ENCODE assay signal across 1 cellular context in the genomic region with DNA sequence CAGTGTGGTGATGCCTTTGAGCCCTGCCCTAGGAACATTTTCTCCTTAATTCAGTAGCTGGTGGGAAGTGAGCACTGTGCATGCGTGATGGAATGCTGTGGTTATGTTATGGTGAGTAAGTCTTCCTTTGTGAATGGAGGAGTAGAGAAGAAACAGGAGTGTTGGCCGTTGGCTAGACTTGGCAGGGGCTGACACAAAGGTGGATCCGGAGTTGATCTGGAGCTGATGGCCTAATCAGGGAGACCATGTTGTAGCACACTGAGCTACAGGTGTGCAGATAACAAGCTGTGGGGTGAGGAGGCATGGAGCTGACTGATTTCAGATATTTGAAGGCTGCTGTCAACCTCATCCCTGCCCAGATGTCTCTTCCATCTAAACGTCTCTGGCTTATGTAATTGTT.
TF ChIP-seq lines count a peak whose summit lies in the region.

No MANE protein-coding gene starts in this region.

TF ChIP-seq in K562, 482 proteins besides CTCF, POLR2A, EP300 and RAD21 (continued from another document and continues in another):
- TF ChIP-seq ZBTB5 (IDR thresholded peaks at IDR 0.05) (no peak), LCOR (CRISPR knock-in tag; IDR thresholded peaks at IDR 0.05) (0 out of 2 replicates have a peak, but pooled peaks have one; percentile 37), E2F5 (CRISPR knock-in tag; IDR thresholded peaks at IDR 0.05) (no peak), VEZF1 (CRISPR knock-in tag; IDR thresholded peaks at IDR 0.05) (no peak), SPI1 (IDR thresholded peaks at IDR 0.05; ENCODE audit: borderline replicate concordance, low read depth, low read length) (no peak), SRSF9 (IDR thresholded peaks at IDR 0.05; ENCODE audit: borderline replicate concordance, low read depth, low read length) (no peak), ZFX (CRISPR knock-in tag; IDR thresholded peaks at IDR 0.05) (no peak), HOMEZ (CRISPR knock-in tag; IDR thresholded peaks at IDR 0.05) (no peak), NKRF (IDR thresholded peaks at IDR 0.05; ENCODE audit: borderline replicate concordance) (no peak), CREM (IDR thresholded peaks at IDR 0.05; ENCODE audit: low read depth) (no peak), MAZ (CRISPR knock-in tag; conservative IDR thresholded peaks at IDR 0.05 in 1 of 2, IDR thresholded peaks at IDR 0.05 in 1 of 2) (no peak), DPF2 (IDR thresholded peaks at IDR 0.05) (peak; percentile 48), ILK (tag; IDR thresholded peaks at IDR 0.05; ENCODE audit: borderline replicate concordance, low read depth) (no peak), WHSC1 (IDR thresholded peaks at IDR 0.05; ENCODE audit: low read length) (no peak), NFXL1 (CRISPR knock-in tag; IDR thresholded peaks at IDR 0.05) (no peak), GATAD2A (IDR thresholded peaks at IDR 0.05) (no peak), DNMT1 (IDR thresholded peaks at IDR 0.05) (no peak), ERF (CRISPR knock-in tag; IDR thresholded peaks at IDR 0.05) (no peak), STAG1 (CRISPR knock-in tag; IDR thresholded peaks at IDR 0.05; ENCODE audit: borderline replicate concordance) (no peak), E2F6 (IDR thresholded peaks at IDR 0.05; ENCODE audit: borderline replicate concordance in 1 of 2, extremely low read depth in 1 of 2, insufficient read depth in 1 of 2, insufficient read length in 1 of 2, low read depth in 1 of 2, low read length in 1 of 2, poor library complexity in 1 of 2, severe bottlenecking in 1 of 2) (no peak), TRIM24 (IDR thresholded peaks at IDR 0.05) (peak; percentile 77 to 80), AFF4 (CRISPR knock-in tag; IDR thresholded peaks at IDR 0.05) (no peak), USF1 (CRISPR knock-in tag; IDR thresholded peaks at IDR 0.05) (no peak), BRF2 (IDR thresholded peaks at IDR 0.05; ENCODE audit: borderline replicate concordance, insufficient read depth, insufficient read length) (no peak), ASH1L (IDR thresholded peaks at IDR 0.05; ENCODE audit: borderline replicate concordance, low read depth, partially characterized antibody) (no peak), EHMT2 (IDR thresholded peaks at IDR 0.05) (0 out of 2 replicates have a peak, but pooled peaks have one; percentile 47), FOSL1 (tag; conservative IDR thresholded peaks at IDR 0.05) (no peak), ATF1 (CRISPR knock-in tag; IDR thresholded peaks at IDR 0.05) (no peak), ATF1 (tag; IDR thresholded peaks at IDR 0.05) (no peak), ZNF253 (CRISPR knock-in tag; conservative IDR thresholded peaks at IDR 0.05) (no peak), ZNF324 (CRISPR knock-in tag; IDR thresholded peaks at IDR 0.05) (no peak), ZNF12 (CRISPR knock-in tag; IDR thresholded peaks at IDR 0.05) (no peak), MEIS2 (IDR thresholded peaks at IDR 0.05; ENCODE audit: partially characterized antibody) (peak; percentile 32), NONO (IDR thresholded peaks at IDR 0.05; ENCODE audit: low read depth in 2 of 2, low read length in 1 of 2) (no peak), KDM1A (IDR thresholded peaks at IDR 0.05) (peak; percentile 25 to 29; a peak in 1 of 4 replicates), ZNF24 (IDR thresholded peaks at IDR 0.05) (no peak), CBFA2T2 (conservative IDR thresholded peaks at IDR 0.05) (peak; percentile 91), U2AF2 (optimal IDR thresholded peaks at IDR 0.05; ENCODE audit: low read depth, low read length) (no peak), KLF16 (IDR thresholded peaks at IDR 0.05) (peak; percentile 82; the same call in 1 of the 2 replicates), GABPB1 (CRISPR knock-in tag; IDR thresholded peaks at IDR 0.05) (no peak), TSC22D4 (tag; IDR thresholded peaks at IDR 0.05) (no peak)
- TF ChIP-seq, protein P1, sequence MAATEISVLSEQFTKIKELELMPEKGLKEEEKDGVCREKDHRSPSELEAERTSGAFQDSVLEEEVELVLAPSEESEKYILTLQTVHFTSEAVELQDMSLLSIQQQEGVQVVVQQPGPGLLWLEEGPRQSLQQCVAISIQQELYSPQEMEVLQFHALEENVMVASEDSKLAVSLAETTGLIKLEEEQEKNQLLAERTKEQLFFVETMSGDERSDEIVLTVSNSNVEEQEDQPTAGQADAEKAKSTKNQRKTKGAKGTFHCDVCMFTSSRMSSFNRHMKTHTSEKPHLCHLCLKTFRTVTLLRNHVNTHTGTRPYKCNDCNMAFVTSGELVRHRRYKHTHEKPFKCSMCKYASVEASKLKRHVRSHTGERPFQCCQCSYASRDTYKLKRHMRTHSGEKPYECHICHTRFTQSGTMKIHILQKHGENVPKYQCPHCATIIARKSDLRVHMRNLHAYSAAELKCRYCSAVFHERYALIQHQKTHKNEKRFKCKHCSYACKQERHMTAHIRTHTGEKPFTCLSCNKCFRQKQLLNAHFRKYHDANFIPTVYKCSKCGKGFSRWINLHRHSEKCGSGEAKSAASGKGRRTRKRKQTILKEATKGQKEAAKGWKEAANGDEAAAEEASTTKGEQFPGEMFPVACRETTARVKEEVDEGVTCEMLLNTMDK (IDR thresholded peaks at IDR 0.05; ENCODE audit: borderline replicate concordance, insufficient read depth, low read depth, low read length, poor library complexity, severe bottlenecking): no peak
- TF ChIP-seq, protein P2, sequence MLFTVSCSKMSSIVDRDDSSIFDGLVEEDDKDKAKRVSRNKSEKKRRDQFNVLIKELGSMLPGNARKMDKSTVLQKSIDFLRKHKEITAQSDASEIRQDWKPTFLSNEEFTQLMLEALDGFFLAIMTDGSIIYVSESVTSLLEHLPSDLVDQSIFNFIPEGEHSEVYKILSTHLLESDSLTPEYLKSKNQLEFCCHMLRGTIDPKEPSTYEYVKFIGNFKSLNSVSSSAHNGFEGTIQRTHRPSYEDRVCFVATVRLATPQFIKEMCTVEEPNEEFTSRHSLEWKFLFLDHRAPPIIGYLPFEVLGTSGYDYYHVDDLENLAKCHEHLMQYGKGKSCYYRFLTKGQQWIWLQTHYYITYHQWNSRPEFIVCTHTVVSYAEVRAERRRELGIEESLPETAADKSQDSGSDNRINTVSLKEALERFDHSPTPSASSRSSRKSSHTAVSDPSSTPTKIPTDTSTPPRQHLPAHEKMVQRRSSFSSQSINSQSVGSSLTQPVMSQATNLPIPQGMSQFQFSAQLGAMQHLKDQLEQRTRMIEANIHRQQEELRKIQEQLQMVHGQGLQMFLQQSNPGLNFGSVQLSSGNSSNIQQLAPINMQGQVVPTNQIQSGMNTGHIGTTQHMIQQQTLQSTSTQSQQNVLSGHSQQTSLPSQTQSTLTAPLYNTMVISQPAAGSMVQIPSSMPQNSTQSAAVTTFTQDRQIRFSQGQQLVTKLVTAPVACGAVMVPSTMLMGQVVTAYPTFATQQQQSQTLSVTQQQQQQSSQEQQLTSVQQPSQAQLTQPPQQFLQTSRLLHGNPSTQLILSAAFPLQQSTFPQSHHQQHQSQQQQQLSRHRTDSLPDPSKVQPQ (CRISPR knock-in tag; IDR thresholded peaks at IDR 0.05; ENCODE audit: borderline replicate concordance): no peak
